In genomic region chr7:121634356-121634755, GRCh38 we compare ENCODE assay signal across 1 cellular context.
TF ChIP-seq lines count a peak whose summit lies in the region.

No MANE protein-coding gene starts in this region.

TF ChIP-seq in WTC11, 78 proteins besides CTCF, POLR2A, EP300 and RAD21 (continued from another document):
- TF ChIP-seq E2F5 (CRISPR knock-in tag; IDR thresholded peaks at IDR 0.05) (no peak), KAT7 (CRISPR knock-in tag; IDR thresholded peaks at IDR 0.05; ENCODE audit: borderline replicate concordance) (no peak)
